8 cellular contexts compared by ENCODE assay signal in the genomic region with DNA sequence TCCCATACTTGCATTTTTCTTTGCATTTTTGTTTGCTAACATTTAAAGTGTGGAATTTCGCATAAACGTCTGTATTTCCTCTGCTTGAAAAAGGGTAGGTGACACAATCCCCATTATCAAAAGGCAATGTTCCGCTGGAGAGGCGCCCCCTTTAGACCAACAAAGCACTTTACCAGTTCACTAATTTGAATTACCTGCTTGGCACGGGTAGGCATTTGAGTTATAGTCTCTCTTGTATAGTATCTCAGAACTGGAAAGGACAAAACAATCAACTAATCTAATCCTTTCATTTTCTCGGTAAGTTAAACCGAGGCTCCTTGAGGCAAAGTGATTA. TPM values are rescaled to one million over a fixed set of nuclear protein-coding genes. Genes with fewer than 3 reads are reported as not detected.
DNase-seq lines count a peak whose midpoint lies in the region; ATAC-seq and TF ChIP-seq lines count a peak whose summit lies in the region.

No MANE protein-coding gene starts in this region.

- H3K36me3 ChIP-seq in thoracic aorta = no peaks in the 10 kb centered on the region

- H3K4me3 ChIP-seq in GM12865 (ENCODE audit: low read depth, low read length) (peak overlapping the region; percentile 79), thoracic aorta (peak overlapping the region; percentile 86)

- H3K27ac ChIP-seq in RWPE1 (peak overlapping the region; percentile 55), thoracic aorta (no peak overlapping the region)

- DNase-seq in GM12865 (ENCODE audit: low read depth) = peak; percentile 61
- DNase-seq in HuH-7 (ENCODE audit: low spot score) = peak; percentile 15
- peak; percentile 43 for DNase-seq in RWPE1 (ENCODE audit: low spot score)
- peak; percentile 58 for DNase-seq in dermis blood vessel endothelial cell
- peak; percentile 60 for DNase-seq in medulla oblongata (ENCODE audit: extremely low spot score)
- DNase-seq in thoracic aorta (ENCODE audit: low spot score) = no peak
- DNase-seq in stimulated activated CD8-positive, alpha-beta memory T cell treated with anti-CD3 and anti-CD28 coated beads, Interleukin-4, amount 100 ng/mL, for 48 hours = no peak

- CTCF ChIA-PET in RWPE1 (lab: Yijun Ruan, JAX) = interaction anchor here (0.7 kb wide), 2 partner anchors 72 to 100 kb away, joined by 3 to 4 read pairs; no protein-coding TSS in a partner anchor

- H3K27me3 ChIP-seq in thoracic aorta (replicated peaks; ENCODE audit: insufficient read depth) = no peaks in the 10 kb centered on the region

- no peaks in the 10 kb centered on the region for H3K9me3 ChIP-seq in thoracic aorta

- TF ChIP-seq CTCF in GM12865 (IDR thresholded peaks at IDR 0.05; ENCODE audit: insufficient read depth, low read depth, low read length, missing control alignments) (peak; percentile 50), RWPE1 (conservative IDR thresholded peaks at IDR 0.05; ENCODE audit: low read depth) (peak; percentile 50), thoracic aorta (IDR thresholded peaks at IDR 0.05) (no peak)

- POLR2A ChIA-PET in RWPE1 (lab: Yijun Ruan, JAX; ENCODE audit: low non-redundant PET) = no interaction called here

- peaks cover 9 to 10% of the 10 kb centered on the region in 2 donors for H3K4me1 ChIP-seq in thoracic aorta (ENCODE audit: control insufficient read depth in 1 of 2, low read depth in 2 of 2)

- ATAC-seq in GM21619 (IDR thresholded peaks at IDR 0.05; ENCODE audit: unreplicated experiment) = peak; percentile 41
- ATAC-seq in thoracic aorta (ENCODE audit: insufficient number of reproducible peaks, low FRiP score, low read depth) = no peak

RNA-seq across cellular contexts. Expression of gene CCDC39, which starts 0.8 kb away (rescaled TPM):
- total RNA-seq in dermis blood vessel endothelial cell = under 0.01 and 0.34 TPM in 2 replicates
- not detected for total RNA-seq in thoracic aorta

Comparison
In these comparisons a context has a peak if more than half of its experiments do, and no peak if none do; other contexts are left out.
1. DNase-seq: peak in GM12865 (single experiment), HuH-7 (single experiment), RWPE1 (single experiment), dermis blood vessel endothelial cell (single experiment) and medulla oblongata (single experiment); none in thoracic aorta (single experiment) and stimulated activated CD8-positive, alpha-beta memory T cell treated with anti-CD3 and anti-CD28 coated beads, Interleukin-4, amount 100 ng/mL, for 48 hours (single experiment).